In the genomic region with DNA sequence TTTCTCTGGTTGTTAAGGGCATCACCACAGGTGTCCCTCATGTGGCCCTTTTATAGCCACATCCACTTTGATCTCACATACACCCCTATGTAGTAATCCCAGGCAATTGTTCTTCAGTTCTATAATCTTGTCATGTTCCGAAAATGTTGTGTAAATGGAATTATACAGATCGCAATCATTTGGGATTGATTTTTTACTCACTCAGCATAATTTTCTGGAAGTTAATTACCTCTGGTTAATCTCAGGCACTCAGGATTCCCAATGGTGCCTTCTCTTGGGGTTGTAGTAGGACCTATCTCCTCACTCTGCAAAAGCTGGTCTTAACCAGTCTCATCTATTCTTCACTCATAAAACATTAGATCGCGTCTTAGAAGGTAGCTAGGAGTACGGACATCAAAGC, we compare ENCODE assay signal across 8 cellular contexts.
"Had no signal": no experiment of that assay in that cellular context is flagged by ENCODE, and none has a peak within 500 bp of the region (broad histone marks: within the 10 kb centered on the region; RNA-seq: fewer than 3 reads in every experiment).

No MANE protein-coding gene starts in this region.

- H3K4me2 ChIP-seq: GM23338 had no signal

- H3K36me3 Mint-ChIP-seq: IgD-negative memory B cell had no signal

- H3K4me1 Mint-ChIP-seq: GM23338, IgD-negative memory B cell had no signal

- H3K4me3 Mint-ChIP-seq: GM23338, HFFc6, IgD-negative memory B cell had no signal

- H3K36me3 ChIP-seq: HAP-1 had no signal

- H3K27ac Mint-ChIP-seq: GM23338, HFFc6, IgD-negative memory B cell had no signal

- H3K4me1 ChIP-seq: HAP-1 had no signal

- H2AFZ ChIP-seq: GM23338 had no signal

- DNase-seq: H7, HFFc6, KG1 had no signal

- H3K4me3 ChIP-seq: GM23338, HAP-1 had no signal

- ATAC-seq: GM23338, HCT116 had no signal

- H3K27ac ChIP-seq: HL-60 had no signal

- H3K27me3 Mint-ChIP-seq: IgD-negative memory B cell had no signal
